ENCODE assay signal across 8 cellular contexts in genomic region chr6:64104051-64104450, GRCh38.
"Had no signal": no experiment of that assay in that cellular context is flagged by ENCODE, and none has a peak within 500 bp of the region (broad histone marks: within the 10 kb centered on the region; RNA-seq: fewer than 3 reads in every experiment).

No MANE protein-coding gene starts in this region.

- H3K4me2 ChIP-seq: GM23338 had no signal

- ATAC-seq: GM23338, HCT116, HepG2, K562 had no signal

- DNase-seq: H9, HFFc6, KG1 had no signal

- H3K4me3 ChIP-seq: GM23338, K562 had no signal

- H2AFZ ChIP-seq: GM23338 had no signal

- H3K27ac ChIP-seq: HL-60 had no signal
